1 cellular context compared by ENCODE assay signal in the genomic region with DNA sequence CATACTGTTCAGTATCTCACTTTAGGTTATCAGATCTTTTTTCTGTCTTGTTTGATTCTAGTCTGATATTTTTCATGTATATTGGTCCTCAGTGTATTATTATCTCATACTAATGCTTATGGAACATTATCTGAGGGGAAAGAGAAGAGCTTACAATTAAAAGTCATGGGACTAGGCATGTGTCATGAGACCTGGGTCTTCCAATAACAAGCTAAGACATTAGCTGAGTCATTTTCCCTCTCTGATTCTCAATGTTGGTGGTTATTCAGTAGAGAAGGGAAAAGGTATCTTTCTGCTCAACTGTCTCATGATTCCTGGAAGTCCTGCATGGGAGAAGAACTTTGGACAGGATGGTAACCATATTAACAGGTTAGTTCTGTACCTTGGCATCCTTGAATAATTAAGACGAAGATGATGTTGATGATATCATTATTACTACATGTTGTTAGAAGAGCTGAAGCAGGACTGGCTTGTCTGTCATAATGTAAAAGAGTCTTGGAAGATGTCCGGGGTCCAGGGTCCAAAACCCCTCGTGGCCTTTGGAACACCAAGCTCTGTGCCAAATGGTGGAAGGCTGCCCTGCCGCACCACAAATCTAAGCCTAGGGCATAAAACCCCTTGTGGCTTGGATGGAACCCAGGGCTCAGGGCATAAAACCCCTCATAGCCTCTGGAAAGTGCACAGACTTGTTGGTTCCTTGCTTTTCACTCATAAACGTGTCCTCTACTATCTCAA.
TF ChIP-seq lines count a peak whose summit lies in the region.

No MANE protein-coding gene starts in this region.

TF ChIP-seq in K562, 482 proteins besides CTCF, POLR2A, EP300 and RAD21 (continued from another document):
- TF ChIP-seq FOXO4 (CRISPR knock-in tag; IDR thresholded peaks at IDR 0.05) (no peak), ZNF707 (CRISPR knock-in tag; conservative IDR thresholded peaks at IDR 0.05) (no peak), RAD51 (IDR thresholded peaks at IDR 0.05; ENCODE audit: borderline replicate concordance, low read depth) (peak; percentile 62; the same call in 1 of the 2 replicates), ILK (tag; IDR thresholded peaks at IDR 0.05; ENCODE audit: borderline replicate concordance, low read depth) (no peak), FOSL1 (tag; conservative IDR thresholded peaks at IDR 0.05) (peak; percentile 61), NR3C1 (CRISPR knock-in tag; IDR thresholded peaks at IDR 0.05) (no peak), MAFG (tag; conservative IDR thresholded peaks at IDR 0.05) (peak; percentile 85), ARID2 (IDR thresholded peaks at IDR 0.05) (no peak), ARID1B (IDR thresholded peaks at IDR 0.05) (no peak), EGR1 (conservative IDR thresholded peaks at IDR 0.05) (no peak), CHD7 (IDR thresholded peaks at IDR 0.05; ENCODE audit: low read depth, low read length) (no peak), HMG20B (CRISPR knock-in tag; IDR thresholded peaks at IDR 0.05) (no peak), FIP1L1 (IDR thresholded peaks at IDR 0.05; ENCODE audit: low read depth, low read length, poor library complexity, severe bottlenecking) (no peak), NRF1 (conservative IDR thresholded peaks at IDR 0.05 in 1 of 2, IDR thresholded peaks at IDR 0.05 in 1 of 2) (no peak), RB1 (IDR thresholded peaks at IDR 0.05; ENCODE audit: low read depth) (no peak), SMC3 (conservative IDR thresholded peaks at IDR 0.05; ENCODE audit: insufficient read depth, low read depth, low read length) (no peak), BHLHE40 (IDR thresholded peaks at IDR 0.05; ENCODE audit: low read length) (no peak), BMI1 (IDR thresholded peaks at IDR 0.05; ENCODE audit: low read length) (no peak), NCOR1 (IDR thresholded peaks at IDR 0.05) (no peak), POLR3A (IDR thresholded peaks at IDR 0.05; ENCODE audit: borderline replicate concordance, extremely low read depth, insufficient read depth, insufficient read length) (no peak), ZNF668 (CRISPR knock-in tag; IDR thresholded peaks at IDR 0.05) (no peak), NCOA6 (IDR thresholded peaks at IDR 0.05) (no peak), KLF13 (tag; IDR thresholded peaks at IDR 0.05; ENCODE audit: borderline replicate concordance, low read depth) (no peak), TAF9B (IDR thresholded peaks at IDR 0.05; ENCODE audit: partially characterized antibody) (no peak), NFE2 (IDR thresholded peaks at IDR 0.05; ENCODE audit: low read depth) (peak; percentile 64), ELK1 (CRISPR knock-in tag; IDR thresholded peaks at IDR 0.05) (no peak), C11orf30 (IDR thresholded peaks at IDR 0.05; ENCODE audit: low read depth) (peak; percentile 69), ZNF316 (IDR thresholded peaks at IDR 0.05) (peak; percentile 49; the same call in 1 of the 2 replicates), KLF6 (CRISPR knock-in tag; IDR thresholded peaks at IDR 0.05; ENCODE audit: borderline replicate concordance) (no peak), FOS (IDR thresholded peaks at IDR 0.05; ENCODE audit: extremely low read depth, insufficient read length) (no peak)
- TF ChIP-seq, protein P1, sequence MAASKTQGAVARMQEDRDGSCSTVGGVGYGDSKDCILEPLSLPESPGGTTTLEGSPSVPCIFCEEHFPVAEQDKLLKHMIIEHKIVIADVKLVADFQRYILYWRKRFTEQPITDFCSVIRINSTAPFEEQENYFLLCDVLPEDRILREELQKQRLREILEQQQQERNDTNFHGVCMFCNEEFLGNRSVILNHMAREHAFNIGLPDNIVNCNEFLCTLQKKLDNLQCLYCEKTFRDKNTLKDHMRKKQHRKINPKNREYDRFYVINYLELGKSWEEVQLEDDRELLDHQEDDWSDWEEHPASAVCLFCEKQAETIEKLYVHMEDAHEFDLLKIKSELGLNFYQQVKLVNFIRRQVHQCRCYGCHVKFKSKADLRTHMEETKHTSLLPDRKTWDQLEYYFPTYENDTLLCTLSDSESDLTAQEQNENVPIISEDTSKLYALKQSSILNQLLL (CRISPR knock-in tag; IDR thresholded peaks at IDR 0.05; ENCODE audit: borderline replicate concordance): no peak
- TF ChIP-seq, protein P2, sequence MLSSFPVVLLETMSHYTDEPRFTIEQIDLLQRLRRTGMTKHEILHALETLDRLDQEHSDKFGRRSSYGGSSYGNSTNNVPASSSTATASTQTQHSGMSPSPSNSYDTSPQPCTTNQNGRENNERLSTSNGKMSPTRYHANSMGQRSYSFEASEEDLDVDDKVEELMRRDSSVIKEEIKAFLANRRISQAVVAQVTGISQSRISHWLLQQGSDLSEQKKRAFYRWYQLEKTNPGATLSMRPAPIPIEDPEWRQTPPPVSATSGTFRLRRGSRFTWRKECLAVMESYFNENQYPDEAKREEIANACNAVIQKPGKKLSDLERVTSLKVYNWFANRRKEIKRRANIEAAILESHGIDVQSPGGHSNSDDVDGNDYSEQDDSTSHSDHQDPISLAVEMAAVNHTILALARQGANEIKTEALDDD (IDR thresholded peaks at IDR 0.05): no peak
